ENCODE assay signal across 19 cellular contexts in genomic region chr12:25716842-25717241, GRCh38.
"Had no signal": no experiment of that assay in that cellular context is flagged by ENCODE, and none has a peak within 500 bp of the region (broad histone marks: within the 10 kb centered on the region; RNA-seq: fewer than 3 reads in every experiment).

No MANE protein-coding gene starts in this region.

- H3K36me3 ChIP-seq: lower lobe of right lung, prostate gland, thyroid gland had no signal

- H3K4me3 Mint-ChIP-seq: activated CD8-positive, alpha-beta memory T cell treated with anti-CD3 and anti-CD28 coated beads, Interleukin-2, amount 10 ng/mL, durations not matched to agents 7 days and 5 days; mesothelial cell of epicardium; stimulated activated naive B cell treated with anti-CD40 and anti-IgM and Interleukin-4, amounts not matched to agents 10 μg/mL and 1 μg/mL and 100 μg/mL, for 72 hours had no signal

- H3K4me1 ChIP-seq: foreskin keratinocyte, lower lobe of right lung, prostate gland, thyroid gland had no signal

- DNase-seq: activated CD4-positive, alpha-beta T cell treated with anti-CD3 and anti-CD28 coated beads, Interleukin-2, amount 50 U/mL, for 48 hours; activated CD4-positive, CD25-positive, alpha-beta regulatory T cell treated with anti-CD3 and anti-CD28 coated beads, Interleukin-2, amount 50 U/mL, for 72 hours; activated CD8-positive, alpha-beta memory T cell treated with anti-CD3 and anti-CD28 coated beads, Interleukin-2, amount 10 ng/mL, durations not matched to agents 7 days and 5 days; activated naive CD4-positive, alpha-beta T cell treated with anti-CD3 and anti-CD28 coated beads, Interleukin-2, amount 50 U/mL, for 16 hours; activated T-cell treated with anti-CD3 and anti-CD28 coated beads, Interleukin-2, amount 50 U/mL, for 1 hour; foreskin keratinocyte; head of caudate nucleus; left colon; lower lobe of right lung; right cardiac atrium; stimulated activated CD4-positive, alpha-beta T cell treated with anti-CD3 and anti-CD28 coated beads, Interleukin-15, amount 100 ng/mL, for 24 hours; stimulated activated CD4-positive, alpha-beta T cell treated with anti-CD3 and anti-CD28 coated beads, Interleukin-4, amount 100 ng/mL, for 1 hour; stimulated activated naive B cell treated with anti-CD40 and anti-IgM and Interleukin-4, amounts not matched to agents 10 μg/mL and 1 μg/mL and 100 μg/mL, for 72 hours; T1000; thyroid gland had no signal

- H3K9me3 Mint-ChIP-seq: mesothelial cell of epicardium; stimulated activated naive B cell treated with anti-CD40 and anti-IgM and Interleukin-4, amounts not matched to agents 10 μg/mL and 1 μg/mL and 100 μg/mL, for 72 hours had no signal

- ATAC-seq: activated CD8-positive, alpha-beta memory T cell treated with anti-CD3 and anti-CD28 coated beads, Interleukin-2, amount 10 ng/mL, durations not matched to agents 7 days and 5 days; esophagus mucosa; foreskin keratinocyte; left colon; lower lobe of right lung; right cardiac atrium; stimulated activated naive B cell treated with anti-CD40 and anti-IgM and Interleukin-4, amounts not matched to agents 10 μg/mL and 1 μg/mL and 100 μg/mL, for 72 hours had no signal

- H3K27ac Mint-ChIP-seq: activated CD8-positive, alpha-beta memory T cell treated with anti-CD3 and anti-CD28 coated beads, Interleukin-2, amount 10 ng/mL, durations not matched to agents 7 days and 5 days; mesothelial cell of epicardium; stimulated activated naive B cell treated with anti-CD40 and anti-IgM and Interleukin-4, amounts not matched to agents 10 μg/mL and 1 μg/mL and 100 μg/mL, for 72 hours had no signal

- H3K4me3 ChIP-seq: lower lobe of right lung, prostate gland, skin epidermis, thyroid gland had no signal

- H3K27me3 ChIP-seq: foreskin keratinocyte, thyroid gland had no signal

- H3K4me1 Mint-ChIP-seq: stimulated activated naive B cell treated with anti-CD40 and anti-IgM and Interleukin-4, amounts not matched to agents 10 μg/mL and 1 μg/mL and 100 μg/mL, for 72 hours had no signal

- H3K9me3 ChIP-seq: lower lobe of right lung, prostate gland, thyroid gland had no signal

- H3K27ac ChIP-seq: foreskin keratinocyte, lower lobe of right lung, prostate gland, skin epidermis, thyroid gland had no signal

- H3K36me3 Mint-ChIP-seq: activated CD8-positive, alpha-beta memory T cell treated with anti-CD3 and anti-CD28 coated beads, Interleukin-2, amount 10 ng/mL, durations not matched to agents 7 days and 5 days; mesothelial cell of epicardium; stimulated activated naive B cell treated with anti-CD40 and anti-IgM and Interleukin-4, amounts not matched to agents 10 μg/mL and 1 μg/mL and 100 μg/mL, for 72 hours had no signal
